Comparison of ENCODE assay signal across 11 cellular contexts in genomic region chr7:47535033-47535703, GRCh38. TPM values are rescaled to one million over a fixed set of nuclear protein-coding genes. Genes with fewer than 3 reads are reported as not detected.
DNase-seq lines count a peak whose midpoint lies in the region; ATAC-seq and TF ChIP-seq lines count a peak whose summit lies in the region.
"Had no signal": no experiment of that assay in that cellular context is flagged by ENCODE, and none has a peak within 500 bp of the region (broad histone marks: within the 10 kb centered on the region; RNA-seq: fewer than 3 reads in every experiment).

No MANE protein-coding gene starts in this region.

- in situ Hi-C loops in Panc1 (cut with HindIII; ENCODE audit: low pct_unique_long_range_greater_than_20kb, low sequenced_read_pairs) = no loop called here

- peaks cover 83% of the 10 kb centered on the region for H3K4me1 ChIP-seq in Panc1 (ENCODE audit: control insufficient read depth, insufficient read depth, low read length)

- DNase-seq in HT-29 (ENCODE audit: low spot score) (peak; percentile 40), Panc1 (ENCODE audit: low read depth, low spot score) (no peak), globus pallidus (ENCODE audit: low spot score) (peak; percentile 45), retina (peak; percentile 62), NCI-H526 treated with DMSO at 0.1 percent for 48 hours (lab: John Stamatoyannopoulos, UW) (no peak), iPS-NIHi7 (ENCODE audit: extremely low spot score) (no peak), NCI-H2196 treated with DMSO at 0.1 percent for 48 hours (lab: John Stamatoyannopoulos, UW; ENCODE audit: unreplicated experiment) (no peak)
- DNase-seq: heart left ventricle, T-helper 17 cell had no signal

- H3K36me3 ChIP-seq in Panc1 (ENCODE audit: control insufficient read depth, insufficient read depth, low read length) = no peaks in the 10 kb centered on the region; the same call in 1 of the 2 replicates
- H3K36me3 ChIP-seq: heart left ventricle, vagina had no signal

- H3K4me3 ChIP-seq in Panc1 (ENCODE audit: low read depth in 2 of 2, low read length in 2 of 2) = peak overlapping the region; percentile 42 to 66
- H3K4me3 ChIP-seq: heart left ventricle, vagina had no signal

- POLR2A ChIA-PET in Panc1 (lab: Charles Lee) = interaction anchor here (1.0 kb wide), 1 partner anchor 251 kb away, joined by 3 read pairs; no protein-coding TSS in a partner anchor

- ATAC-seq in Panc1 = no peak
- ATAC-seq in HG02571 (IDR thresholded peaks at IDR 0.05; ENCODE audit: unreplicated experiment) = no peak
- ATAC-seq: heart left ventricle, T-helper 17 cell had no signal

- CTCF ChIA-PET in Panc1 (lab: Charles Lee) = no interaction called here

- H3K9me3 ChIP-seq in Panc1 (ENCODE audit: control insufficient read depth, insufficient read depth, low read depth, low read length) = no peaks in the 10 kb centered on the region
- H3K9me3 ChIP-seq: heart left ventricle, vagina had no signal

- no peaks in the 10 kb centered on the region for H3K27me3 ChIP-seq in Panc1 (ENCODE audit: control insufficient read depth, insufficient read depth, low read length)
- H3K27me3 ChIP-seq: heart left ventricle, vagina had no signal

- intact Hi-C loops in Panc1 (cut with micrococcal nuclease; ENCODE audit: unreplicated experiment) = loop anchor here (5.0 kb wide), 1 partner anchor 37 kb away; no protein-coding TSS in a partner anchor

- no peak for TF ChIP-seq CTCF in Panc1 (IDR thresholded peaks at IDR 0.05)

- BruUV-seq in Panc1 (replicated peaks; lab: Mats Ljungman, UMichigan) = TSS peak; percentile 53

- peak overlapping the region; percentile 99 for H3K27ac ChIP-seq in Panc1 (ENCODE audit: low read length)
- H3K27ac ChIP-seq: vagina had no signal

RNA-seq across cellular contexts. Expression of gene TNS3, which starts 46.7 kb away (rescaled TPM):
- total RNA-seq in HT-29 (2014; rRNA removed; shearing (Covaris generic)) = 32.2 and 45.2 TPM in 2 replicates
- total RNA-seq in Panc1 (2021; ENCODE audit: unreplicated experiment) = 533 TPM
- polyA plus RNA-seq in Panc1 (2012; ENCODE audit: insufficient read length) = 322 TPM

Comparison
In these comparisons a context has a peak if more than half of its experiments do, and no peak if none do; other contexts are left out.
1. DNase-seq: peak in HT-29 (single experiment), globus pallidus (single experiment) and retina (single experiment); none in Panc1 (single experiment), NCI-H526 treated with DMSO at 0.1 percent for 48 hours (single experiment), iPS-NIHi7 (single experiment) and NCI-H2196 treated with DMSO at 0.1 percent for 48 hours (single experiment).
2. RNA of gene TNS3, which starts 46.7 kb away (total RNA-seq): 533 TPM in Panc1 (single experiment); 32.2 to 45.2 TPM in HT-29; every median in the first group is over 10 times any median in the second.